In genomic region chr14:59931237-59931636, GRCh38 we compare ENCODE assay signal across 22 cellular contexts. TPM values are rescaled to one million over a fixed set of nuclear protein-coding genes. Genes with fewer than 3 reads are reported as not detected.
"Had no signal": no experiment of that assay in that cellular context is flagged by ENCODE, and none has a peak within 500 bp of the region (broad histone marks: within the 10 kb centered on the region; RNA-seq: fewer than 3 reads in every experiment).

No MANE protein-coding gene starts in this region.

- DNase-seq: IMR-90, Karpas-422, KG1, MG63, NCI-H1092 treated with DMSO at 0.1 percent for 48 hours, NCI-H1417, NCI-H1436 treated with DMSO at 0.1 percent for 48 hours, NCI-H1694, NCI-H187 treated with DMSO at 0.1 percent for 48 hours, NCI-H2029 treated with DMSO at 0.1 percent for 48 hours, NCI-H2171, NCI-H226, NCI-H446, NCI-H510A, NCI-H524 treated with DMSO at 0.1 percent for 48 hours, NCI-H69, NCI-H774, Right ventricle myocardium superior, RPMI8226, SIG-M5 had no signal

RNA-seq across cellular contexts. Expression of gene LRRC9, which starts 11.3 kb away (rescaled TPM):
- total RNA-seq: HT1080, IMR-90, Right ventricle myocardium superior, SJSA1 had no signal
